9 cellular contexts compared by ENCODE assay signal in the genomic region with DNA sequence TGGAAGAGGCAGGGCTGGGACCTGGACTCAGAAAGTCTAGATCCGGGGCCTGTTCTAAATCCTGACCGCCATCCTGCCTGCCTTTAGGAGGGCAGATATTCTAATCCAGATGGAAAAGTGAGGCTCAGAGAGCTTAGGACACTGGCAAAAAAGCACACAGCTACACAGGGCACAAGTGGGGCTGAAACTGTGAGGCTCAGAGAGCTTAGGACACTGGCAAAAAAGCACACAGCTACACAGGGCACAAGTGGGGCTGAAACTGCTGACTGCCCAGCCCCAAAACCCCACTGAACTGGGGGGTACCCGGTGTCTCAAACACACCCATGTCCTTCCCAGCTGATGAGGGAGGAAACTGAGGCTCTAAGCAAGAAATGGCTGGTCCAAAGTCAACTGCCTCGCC. TPM values are rescaled to one million over a fixed set of nuclear protein-coding genes. Genes with fewer than 3 reads are reported as not detected.
DNase-seq lines count a peak whose midpoint lies in the region; ATAC-seq and TF ChIP-seq lines count a peak whose summit lies in the region.
"Had no signal": no experiment of that assay in that cellular context is flagged by ENCODE, and none has a peak within 500 bp of the region (broad histone marks: within the 10 kb centered on the region; RNA-seq: fewer than 3 reads in every experiment).

No MANE protein-coding gene starts in this region.

- CTCF ChIA-PET in AG04450 (lab: Charles Lee): no interaction called here

- H3K9me3 ChIP-seq in AG04450 (ENCODE audit: control insufficient read depth, insufficient read depth, low read length) (no peaks in the 10 kb centered on the region; the same call in 1 of the 2 replicates), KOPT-K1 (ENCODE audit: insufficient read depth, low read length, poor library complexity, severe bottlenecking) (no peaks in the 10 kb centered on the region)
- no peaks in the 10 kb centered on the region for H3K9me3 ChIP-seq in effector memory CD4-positive, alpha-beta T cell (ENCODE audit: control insufficient read depth, low read length)

- peaks cover 50% of the 10 kb centered on the region for H3K4me1 Mint-ChIP-seq in nephron progenitor cell

- peaks cover 2% of the 10 kb centered on the region; the same call in 1 of the 2 replicates for H3K36me3 ChIP-seq in KOPT-K1 (ENCODE audit: insufficient read depth, low read length)
- H3K36me3 ChIP-seq in effector memory CD4-positive, alpha-beta T cell (ENCODE audit: control insufficient read depth, insufficient read depth, low read length): peaks cover 11% of the 10 kb centered on the region

- H3K27ac ChIP-seq in AG04450 (ENCODE audit: low read depth, low read length) (no peak overlapping the region), KOPT-K1 (ENCODE audit: low read depth, low read length, poor library complexity, severe bottlenecking) (peak overlapping the region; percentile 96)
- peak overlapping the region; percentile 98 for H3K27ac ChIP-seq in effector memory CD4-positive, alpha-beta T cell (ENCODE audit: insufficient read depth, low read length, poor library complexity, severe bottlenecking)

- peak overlapping the region; percentile 86 for H3K27ac Mint-ChIP-seq in nephron progenitor cell

- H3K4me1 ChIP-seq in effector memory CD4-positive, alpha-beta T cell (ENCODE audit: control insufficient read depth, insufficient read depth, low read length, poor library complexity, severe bottlenecking): peaks cover 15% of the 10 kb centered on the region

- no peaks in the 10 kb centered on the region for H3K27me3 ChIP-seq in AG04450 (ENCODE audit: control insufficient read depth, insufficient read depth, low read length)
- no peaks in the 10 kb centered on the region for H3K27me3 ChIP-seq in effector memory CD4-positive, alpha-beta T cell (replicated peaks; ENCODE audit: control insufficient read depth, insufficient read depth, low read length, poor library complexity, severe bottlenecking)

- no peaks in the 10 kb centered on the region for H3K27me3 Mint-ChIP-seq in nephron progenitor cell (ENCODE audit: low read depth, poor library complexity)

- H3K4me3 ChIP-seq in AG04450 (ENCODE audit: low read depth, low read length): peak overlapping the region; percentile 98
- H3K4me3 ChIP-seq in effector memory CD4-positive, alpha-beta T cell (ENCODE audit: insufficient read depth, low read depth, low read length, poor library complexity, severe bottlenecking): no peak overlapping the region

- ATAC-seq in HG02840 (IDR thresholded peaks at IDR 0.05; ENCODE audit: low FRiP score, unreplicated experiment): no peak

- H3K9me3 Mint-ChIP-seq in nephron progenitor cell: no peaks in the 10 kb centered on the region

- POLR2A ChIA-PET in AG04450 (lab: Yijun Ruan, JAX): interaction anchor here (1.1 kb wide), 1 partner anchor 295 kb away, joined by 3 read pairs; a partner anchor contains a TSS

- no peak overlapping the region for H3K4me3 Mint-ChIP-seq in nephron progenitor cell

- TF ChIP-seq CTCF in AG04450 (IDR thresholded peaks at IDR 0.05; ENCODE audit: low read depth, low read length) (no peak), nephron progenitor cell (IDR thresholded peaks at IDR 0.05) (no peak)

- peaks cover 16% of the 10 kb centered on the region for H3K36me3 Mint-ChIP-seq in nephron progenitor cell (ENCODE audit: low read depth)

- DNase-seq in AG04450 (ENCODE audit: low read depth, low spot score) (no peak), nephron progenitor cell (no peak), DMS53 treated with DMSO at 0.1 percent for 48 hours (lab: John Stamatoyannopoulos, UW; ENCODE audit: unreplicated experiment) (no peak), H4 (ENCODE audit: low spot score) (no peak), Ammon's horn (ENCODE audit: low spot score) (no peak)
- DNase-seq in effector memory CD4-positive, alpha-beta T cell: no peak
- DNase-seq: DMS53 had no signal

RNA-seq across cellular contexts. Expression of a gene that starts 2.0 kb away (rescaled TPM):
- polyA plus RNA-seq in AG04450 (2011; rRNA removed): 27.5 and 33.1 TPM in 2 replicates
- 20.7 and 22.4 TPM in 2 replicates for polyA minus RNA-seq in AG04450 (2011; rRNA and poly(A)+ RNA removed)
- total RNA-seq in H4 (2014; rRNA removed; shearing (Covaris generic)): 12.8 and 13.4 TPM in 2 replicates

RNA-seq across cellular contexts. Expression of a gene that starts 2.3 kb away (rescaled TPM):
- 15.6 and 23.0 TPM in 2 replicates for polyA plus RNA-seq in AG04450 (2011; rRNA removed)
- polyA minus RNA-seq in AG04450 (2011; rRNA and poly(A)+ RNA removed): 24.6 and 29.6 TPM in 2 replicates
- total RNA-seq in H4 (2014; rRNA removed; shearing (Covaris generic)): 2.6 and 6.8 TPM in 2 replicates

RNA-seq across cellular contexts. Expression of a gene that starts 7.8 kb away (rescaled TPM):
- 13.0 and 13.1 TPM in 2 replicates for polyA plus RNA-seq in AG04450 (2011; rRNA removed)
- 12.2 and 17.3 TPM in 2 replicates for polyA minus RNA-seq in AG04450 (2011; rRNA and poly(A)+ RNA removed)
- total RNA-seq in H4 (2014; rRNA removed; shearing (Covaris generic)): 20.5 and 22.7 TPM in 2 replicates

RNA-seq across cellular contexts. Expression of a gene that starts 21.5 kb away (rescaled TPM):
- polyA plus RNA-seq in AG04450 (2011; rRNA removed): 0.30 and 0.92 TPM in 2 replicates
- polyA minus RNA-seq in AG04450 (2011; rRNA and poly(A)+ RNA removed): 0.30 and 1.1 TPM in 2 replicates
- total RNA-seq in H4 (2014; rRNA removed; shearing (Covaris generic)): 0.15 TPM in 1 of 2 replicates, not detected in the other

RNA-seq across cellular contexts. Expression of a gene that starts 24.2 kb away (rescaled TPM):
- 37.6 and 58.5 TPM in 2 replicates for polyA plus RNA-seq in AG04450 (2011; rRNA removed)
- 69.9 and 97.7 TPM in 2 replicates for polyA minus RNA-seq in AG04450 (2011; rRNA and poly(A)+ RNA removed)
- 99.9 and 101 TPM in 2 replicates for total RNA-seq in H4 (2014; rRNA removed; shearing (Covaris generic))
